Comparison of ENCODE assay signal across 9 cellular contexts in the genomic region with DNA sequence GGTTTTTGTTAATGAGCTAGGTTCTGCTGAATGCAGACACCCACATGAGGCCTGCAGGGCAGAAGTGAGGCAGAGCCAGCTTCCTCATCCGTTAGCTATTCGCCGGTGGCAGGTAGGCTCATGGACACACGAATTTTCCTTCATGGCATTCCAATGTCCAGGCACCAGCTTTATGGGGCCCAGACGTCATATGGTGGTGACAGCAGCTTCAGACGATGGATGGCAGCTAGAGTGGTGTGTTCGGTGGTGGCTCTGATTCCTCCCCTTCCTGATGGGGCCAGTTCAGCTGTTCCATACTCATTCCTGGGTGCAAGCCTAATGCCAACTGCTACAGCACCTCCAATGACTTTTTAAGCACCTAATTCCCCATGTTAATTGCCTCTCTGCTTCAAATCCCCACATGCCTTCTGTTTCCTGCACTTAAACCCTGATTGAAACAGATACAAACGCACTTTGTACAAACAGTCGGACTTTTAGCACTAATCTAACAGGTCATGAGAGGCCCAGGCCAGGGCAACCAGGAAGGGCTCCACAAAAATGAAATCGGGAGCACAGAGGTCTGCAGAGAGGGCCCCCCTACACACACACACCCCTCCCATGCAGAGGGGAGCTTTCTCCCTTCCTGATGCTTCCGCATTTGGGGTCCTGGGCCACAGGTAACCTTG. TPM values are rescaled to one million over a fixed set of nuclear protein-coding genes. Genes with fewer than 3 reads are reported as not detected.
DNase-seq lines count a peak whose midpoint lies in the region; ATAC-seq, FAIRE-seq and TF ChIP-seq lines count a peak whose summit lies in the region.
"Had no signal": no experiment of that assay in that cellular context is flagged by ENCODE, and none has a peak within 500 bp of the region (broad histone marks: within the 10 kb centered on the region; RNA-seq: fewer than 3 reads in every experiment).

No MANE protein-coding gene starts in this region.

- DNase-seq in activated naive CD8-positive, alpha-beta T cell treated with anti-CD3 and anti-CD28 coated beads for 36 hours = no peak
- DNase-seq in RWPE1 (ENCODE audit: low spot score) (peak; percentile 28), H1 (ENCODE audit: low read depth in 1 of 2, low spot score in 2 of 2) (no peak), GM12892 (ENCODE audit: insufficient read length) (no peak), C1 segment of cervical spinal cord (lab: John Stamatoyannopoulos, UW) (no peak)
- no peak for DNase-seq in stimulated activated naive CD8-positive, alpha-beta T cell treated with anti-CD3 and anti-CD28 coated beads, Interleukin-15, amount 100 ng/mL, for 72 hours
- no peak for DNase-seq in activated CD4-positive, alpha-beta T cell treated with anti-CD3 and anti-CD28 coated beads for 4 hours

- H3K4me1 ChIP-seq in H1 (replicated peaks in 1 of 4; ENCODE audit: control insufficient read depth in 3 of 4, insufficient read depth in 4 of 4, low read length in 3 of 4) = peaks cover 0 to 19% (median 11%) of the 10 kb centered on the region in 4 experiments; a peak in 6 of 7 replicates
- H3K4me1 ChIP-seq: psoas muscle had no signal

- H3K27ac ChIP-seq in RWPE1 = peak overlapping the region; percentile 95
- H3K27ac ChIP-seq in H1 (ENCODE audit: low read depth, low read length) = no peak overlapping the region
- H3K27ac ChIP-seq: psoas muscle had no signal

- H3K27me3 ChIP-seq in H1 (replicated peaks in 1 of 4; ENCODE audit: control insufficient read depth in 3 of 4, extremely low read depth in 1 of 4, insufficient read depth in 3 of 4, low read length in 3 of 4) = 0 out of 7 replicates have a peak, but pooled peaks cover 0 to 3% (median 0%) of the 10 kb centered on the region in 4 experiments

- H3K4me3 ChIP-seq in H1 (ENCODE audit: extremely low read depth in 1 of 4, insufficient read depth in 2 of 4, low read depth in 3 of 4, low read length in 4 of 4) = no peak overlapping the region
- H3K4me3 ChIP-seq: psoas muscle had no signal

- H3K79me1 ChIP-seq in H1 (ENCODE audit: low read depth, low read length) = no peaks in the 10 kb centered on the region

- peaks cover 4 to 7% of the 10 kb centered on the region in 2 experiments; a peak in 3 of 4 replicates for H3K9me3 ChIP-seq in H1 (ENCODE audit: insufficient read depth in 2 of 2, low read depth in 1 of 2, low read length in 1 of 2)
- H3K9me3 ChIP-seq: psoas muscle had no signal

- H3K4ac ChIP-seq in H1 (replicated peaks; ENCODE audit: insufficient read length, low read depth, low read length) = no peak overlapping the region

- no peak overlapping the region for H4K5ac ChIP-seq in H1 (ENCODE audit: insufficient read length, low read depth, low read length)

- H4K20me1 ChIP-seq in H1 (replicated peaks in 1 of 2; ENCODE audit: control insufficient read depth in 1 of 2, insufficient read depth in 2 of 2, low read length in 2 of 2) = no peaks in the 10 kb centered on the region

- no peak overlapping the region for H4K8ac ChIP-seq in H1 (ENCODE audit: extremely low read depth, insufficient read depth, low read length)

- H2AK5ac ChIP-seq in H1 (ENCODE audit: low read depth, low read length) = no peak overlapping the region

- no peak overlapping the region for H3K14ac ChIP-seq in H1 (ENCODE audit: insufficient read length)

- H2BK5ac ChIP-seq in H1 (ENCODE audit: low read depth, low read length) = peak overlapping the region; percentile 47; the same call in 1 of the 2 replicates

- H3K4me3 Mint-ChIP-seq in activated naive CD8-positive, alpha-beta T cell = peak overlapping the region; percentile 21
- no peak overlapping the region for H3K4me3 Mint-ChIP-seq in activated naive CD8-positive, alpha-beta T cell treated with anti-CD3 and anti-CD28 coated beads for 36 hours
- peak overlapping the region; percentile 5 to 12 for H3K4me3 Mint-ChIP-seq in stimulated activated naive CD8-positive, alpha-beta T cell treated with anti-CD3 and anti-CD28 coated beads, Interleukin-15, amount 100 ng/mL, for 72 hours

- ATAC-seq in stimulated activated naive CD8-positive, alpha-beta T cell treated with anti-CD3 and anti-CD28 coated beads, Interleukin-15, amount 100 ng/mL, for 72 hours = no peak

- TF ChIP-seq EP300 in H1 (IDR thresholded peaks at IDR 0.05; ENCODE audit: borderline replicate concordance in 1 of 2, low read depth in 2 of 2, low read length in 2 of 2) = no peak

- H2BK12ac ChIP-seq in H1 (ENCODE audit: low read depth, low read length) = peak overlapping the region; percentile 71; the same call in 1 of the 2 replicates

- WGBS in H1 (ENCODE audit: extremely low coverage in 1 of 2, insufficient coverage in 1 of 2, insufficient read length in 1 of 2, insufficient replicate concordance in 2 of 2, low coverage in 1 of 2, low lambda C conversion rate in 2 of 2, missing lambda C conversion rate in 1 of 2), 2 experiments = 88% methylated on average over 11 of the region's 11 CpGs; no CpG with 5 or more reads in 1 of the 2 experiments

- no peak overlapping the region for H3K56ac ChIP-seq in H1 (replicated peaks; ENCODE audit: insufficient read length, low read depth, low read length)

- CTCF ChIA-PET in RWPE1 (lab: Yijun Ruan, JAX) = interaction anchor here (0.5 to 1.5 kb wide), 2 partner anchors 53 to 68 kb away, joined by 3 to 8 read pairs; no protein-coding TSS in a partner anchor
- CTCF ChIA-PET in H1 (lab: Charles Lee; ENCODE audit: partially characterized antibody) = interaction anchor here (0.6 to 6.0 kb wide), 19 partner anchors 10 to 194 kb away, joined by 3 to 49 read pairs (median 4); no protein-coding TSS in a partner anchor

- H3K27me3 Mint-ChIP-seq in activated naive CD8-positive, alpha-beta T cell = no peaks in the 10 kb centered on the region
- H3K27me3 Mint-ChIP-seq in activated naive CD8-positive, alpha-beta T cell treated with anti-CD3 and anti-CD28 coated beads for 36 hours = no peaks in the 10 kb centered on the region
- peaks cover 19% of the 10 kb centered on the region for H3K27me3 Mint-ChIP-seq in stimulated activated naive CD8-positive, alpha-beta T cell treated with anti-CD3 and anti-CD28 coated beads, Interleukin-15, amount 100 ng/mL, for 72 hours

- H3K23me2 ChIP-seq in H1 (ENCODE audit: low read depth, low read length) = no peaks in the 10 kb centered on the region

- TF ChIP-seq RAD21 in H1 (IDR thresholded peaks at IDR 0.05 in 1 of 2, conservative IDR thresholded peaks at IDR 0.05 in 1 of 2; ENCODE audit: low read depth in 2 of 2, low read length in 2 of 2) = no peak

- H3K4me2 ChIP-seq in H1 (ENCODE audit: insufficient read depth in 1 of 2, low read depth in 2 of 2, low read length in 2 of 2) = no peak overlapping the region

- no peaks in the 10 kb centered on the region for H3K36me3 Mint-ChIP-seq in activated naive CD8-positive, alpha-beta T cell
- H3K36me3 Mint-ChIP-seq in activated naive CD8-positive, alpha-beta T cell treated with anti-CD3 and anti-CD28 coated beads for 36 hours = no peaks in the 10 kb centered on the region

- H2BK20ac ChIP-seq in H1 (ENCODE audit: low read length) = no peak overlapping the region

- POLR2A ChIA-PET in RWPE1 (lab: Yijun Ruan, JAX; ENCODE audit: low non-redundant PET) = interaction anchor here (0.5 kb wide), 1 partner anchor 10 kb away, joined by 3 read pairs; no protein-coding TSS in a partner anchor
- POLR2A ChIA-PET in H1 (lab: Charles Lee; ENCODE audit: partially characterized antibody) = interaction anchor here (1.1 kb wide), 1 partner anchor 17 kb away, joined by 4 read pairs; no protein-coding TSS in a partner anchor

- H3K79me2 ChIP-seq in H1 (ENCODE audit: control insufficient read depth in 1 of 2, insufficient read depth in 2 of 2, low read length in 2 of 2) = no peaks in the 10 kb centered on the region

- no peak overlapping the region for H3K9ac ChIP-seq in H1 (replicated peaks in 1 of 4; ENCODE audit: extremely low read depth in 1 of 4, low read depth in 3 of 4, low read length in 3 of 4)

- H3K27ac Mint-ChIP-seq in activated naive CD8-positive, alpha-beta T cell = peak overlapping the region; percentile 76
- no peak overlapping the region for H3K27ac Mint-ChIP-seq in activated naive CD8-positive, alpha-beta T cell treated with anti-CD3 and anti-CD28 coated beads for 36 hours
- H3K27ac Mint-ChIP-seq in stimulated activated naive CD8-positive, alpha-beta T cell treated with anti-CD3 and anti-CD28 coated beads, Interleukin-15, amount 100 ng/mL, for 72 hours = no peak overlapping the region

- FAIRE-seq in H1 (lab: Jason Lieb, UNC) (no peak), GM12892 (lab: Jason Lieb, UNC) (no peak)

- no peak for TF ChIP-seq POLR2A in H1 (IDR thresholded peaks at IDR 0.05; ENCODE audit: control extremely low read depth in 1 of 2, low read depth in 2 of 2, low read length in 2 of 2)
- no peak for TF ChIP-seq POLR2A in GM12892 (IDR thresholded peaks at IDR 0.05; ENCODE audit: low read depth, low read length)

- H3K9me3 Mint-ChIP-seq in activated naive CD8-positive, alpha-beta T cell (ENCODE audit: low read depth) = no peaks in the 10 kb centered on the region
- peaks cover 4% of the 10 kb centered on the region for H3K9me3 Mint-ChIP-seq in activated naive CD8-positive, alpha-beta T cell treated with anti-CD3 and anti-CD28 coated beads for 36 hours
- peaks cover 7 to 9% of the 10 kb centered on the region in 2 donors for H3K9me3 Mint-ChIP-seq in stimulated activated naive CD8-positive, alpha-beta T cell treated with anti-CD3 and anti-CD28 coated beads, Interleukin-15, amount 100 ng/mL, for 72 hours

- H3K4me1 Mint-ChIP-seq in activated naive CD8-positive, alpha-beta T cell (ENCODE audit: low read depth) = peaks cover 11% of the 10 kb centered on the region
- H3K4me1 Mint-ChIP-seq in activated naive CD8-positive, alpha-beta T cell treated with anti-CD3 and anti-CD28 coated beads for 36 hours = peaks cover 11% of the 10 kb centered on the region
- H3K4me1 Mint-ChIP-seq in stimulated activated naive CD8-positive, alpha-beta T cell treated with anti-CD3 and anti-CD28 coated beads, Interleukin-15, amount 100 ng/mL, for 72 hours = peaks cover 21% of the 10 kb centered on the region

- no peak for TF ChIP-seq CTCF in RWPE1 (conservative IDR thresholded peaks at IDR 0.05; ENCODE audit: low read depth)
- no peak for TF ChIP-seq CTCF in H1 (IDR thresholded peaks at IDR 0.05; ENCODE audit: control extremely low read depth in 1 of 3, insufficient read depth in 1 of 3, low read depth in 1 of 3, low read length in 3 of 3)

- H4K91ac ChIP-seq in H1 (replicated peaks; ENCODE audit: insufficient read length, low read length) = peak overlapping the region; percentile 30

- H3K23ac ChIP-seq in H1 (ENCODE audit: insufficient read length) = no peak overlapping the region

- peak overlapping the region; percentile 3; the same call in 1 of the 2 replicates for H3K18ac ChIP-seq in H1 (ENCODE audit: extremely low read depth, low read length)

- no peaks in the 10 kb centered on the region for H3K36me3 ChIP-seq in H1 (ENCODE audit: control insufficient read depth in 2 of 4, insufficient read depth in 4 of 4, low read length in 3 of 4)

- no peak overlapping the region for H2AFZ ChIP-seq in H1 (ENCODE audit: low read length)

- H2BK120ac ChIP-seq in H1 (replicated peaks; ENCODE audit: low read depth, low read length) = no peak overlapping the region

- H2BK15ac ChIP-seq in H1 (ENCODE audit: low read length) = peak overlapping the region; percentile 90; the same call in 1 of the 2 replicates

RNA-seq across cellular contexts. Expression of a gene that starts 35.7 kb away (rescaled TPM):
- not detected for total RNA-seq in activated naive CD8-positive, alpha-beta T cell treated with anti-CD3 and anti-CD28 coated beads for 36 hours
- total RNA-seq in H1 (2021; fragmentation: NEBNext Ultra II Directional; extraction: Animal tissue kit (Norgen Biotek cat#: 25700)) = not detected in 2 replicates
- polyA plus RNA-seq in H1 (2011; rRNA removed) = 0.31 TPM in 1 of 2 replicates, not detected in the other
- not detected for polyA plus RNA-seq in H1 (2011; cell fraction: cytosol; rRNA removed)
- polyA plus RNA-seq in H1 (2011; cell fraction: nucleus; rRNA removed) = not detected
- polyA plus RNA-seq in H1 (2012, experiment 1 of 2) = not detected in 4 replicates
- polyA plus RNA-seq in H1 (2012, experiment 2 of 2) = not detected
- polyA plus RNA-seq in H1 (2013, experiment 1 of 2) = not detected
- not detected for polyA plus RNA-seq in H1 (2013, experiment 2 of 2)
- polyA minus RNA-seq in H1 (2011; rRNA and poly(A)+ RNA removed) = not detected in 2 replicates
- polyA minus RNA-seq in H1 (2011; cell fraction: cytosol; rRNA and poly(A)+ RNA removed) = not detected
- polyA minus RNA-seq in H1 (2011; cell fraction: nucleus; rRNA and poly(A)+ RNA removed) = not detected
- not detected for polyA plus RNA-seq in GM12892 (2012; ENCODE audit: missing spikeins)
- total RNA-seq: psoas muscle had no signal
- polyA plus RNA-seq: psoas muscle had no signal

RNA-seq across cellular contexts. Expression of a gene that starts 50.6 kb away (rescaled TPM):
- 10 to 100 TPM; 33.1 to 38.8 TPM for total RNA-seq in activated naive CD8-positive, alpha-beta T cell treated with anti-CD3 and anti-CD28 coated beads for 36 hours
- total RNA-seq in H1 (2021; fragmentation: NEBNext Ultra II Directional; extraction: Animal tissue kit (Norgen Biotek cat#: 25700)) = 54.1 and 57.3 TPM in 2 replicates
- polyA plus RNA-seq in H1 (2011; rRNA removed) = 32.7 and 54.9 TPM in 2 replicates
- polyA plus RNA-seq in H1 (2011; cell fraction: cytosol; rRNA removed) = 58.9 TPM
- polyA plus RNA-seq in H1 (2011; cell fraction: nucleus; rRNA removed) = 127 TPM
- 58.7 to 71.6 TPM (median 62.9 TPM) in 4 replicates for polyA plus RNA-seq in H1 (2012, experiment 1 of 2)
- polyA plus RNA-seq in H1 (2012, experiment 2 of 2) = 48.3 TPM
- polyA plus RNA-seq in H1 (2013, experiment 1 of 2) = 44.0 TPM
- polyA plus RNA-seq in H1 (2013, experiment 2 of 2) = 48.2 TPM
- 47.6 and 60.5 TPM in 2 replicates for polyA minus RNA-seq in H1 (2011; rRNA and poly(A)+ RNA removed)
- 36.8 TPM for polyA minus RNA-seq in H1 (2011; cell fraction: cytosol; rRNA and poly(A)+ RNA removed)
- polyA minus RNA-seq in H1 (2011; cell fraction: nucleus; rRNA and poly(A)+ RNA removed) = 82.4 TPM
- 19.7 TPM for polyA plus RNA-seq in GM12892 (2012; ENCODE audit: missing spikeins)
